Comparison of ENCODE assay signal across 12 cellular contexts in genomic region chr2:144937899-144938298, GRCh38.
A peak's percentile ranks its signal among the peaks of the same experiment; 100 is the strongest.
DNase-seq lines count a peak whose midpoint lies in the region; ATAC-seq and TF ChIP-seq lines count a peak whose summit lies in the region.
"Had no signal": no experiment of that assay in that cellular context is flagged by ENCODE, and none has a peak within 500 bp of the region (broad histone marks: within the 10 kb centered on the region; RNA-seq: fewer than 3 reads in every experiment).

No MANE protein-coding gene starts in this region.

- H3K9me3 Mint-ChIP-seq in glutamatergic neuron (ENCODE audit: unreplicated experiment) (no peaks in the 10 kb centered on the region), osteocyte (ENCODE audit: unreplicated experiment) (no peaks in the 10 kb centered on the region), T-cell (no peaks in the 10 kb centered on the region)
- H3K9me3 Mint-ChIP-seq: naive B cell had no signal

- no peak for DNase-seq in Right ventricle myocardium inferior (ENCODE audit: missing footprints)
- no peak for DNase-seq in cardiac septum (ENCODE audit: low spot score)
- DNase-seq in glutamatergic neuron = no peak
- DNase-seq in osteocyte (ENCODE audit: extremely low spot score, unreplicated experiment) = no peak
- no peak for DNase-seq in T-cell
- DNase-seq in NCI-H526 treated with DMSO at 0.1 percent for 48 hours (lab: John Stamatoyannopoulos, UW) = no peak
- DNase-seq: 8988T, KBM-7, naive B cell, NCI-H69 had no signal

- H3K27me3 Mint-ChIP-seq in glutamatergic neuron (ENCODE audit: unreplicated experiment) (no peaks in the 10 kb centered on the region), osteocyte (ENCODE audit: unreplicated experiment) (no peaks in the 10 kb centered on the region), T-cell (no peaks in the 10 kb centered on the region)

- ATAC-seq in Right ventricle myocardium inferior (peak; percentile 80), HG03097 (IDR thresholded peaks at IDR 0.05; ENCODE audit: low FRiP score, unreplicated experiment) (no peak), T-cell (replicated peaks in 1 of 4) (no peak), HG03460 (IDR thresholded peaks at IDR 0.05; ENCODE audit: unreplicated experiment) (no peak)

- H3K27ac Mint-ChIP-seq in glutamatergic neuron (ENCODE audit: unreplicated experiment) = peak overlapping the region; percentile 71
- H3K27ac Mint-ChIP-seq in osteocyte (ENCODE audit: unreplicated experiment) = peak overlapping the region; percentile 98
- H3K27ac Mint-ChIP-seq in T-cell = no peak overlapping the region
- H3K27ac Mint-ChIP-seq: naive B cell had no signal

- H3K4me1 Mint-ChIP-seq in glutamatergic neuron (ENCODE audit: low read depth, unreplicated experiment) (peaks cover 12% of the 10 kb centered on the region), osteocyte (ENCODE audit: unreplicated experiment) (peaks cover 58% of the 10 kb centered on the region), T-cell (no peaks in the 10 kb centered on the region)

- intact Hi-C loops in Right ventricle myocardium inferior (cut with DNase I) (loop anchor here (5.0 kb wide), 1 partner anchor 416 kb away; the partner anchor contains the start of gene ZEB2), cardiac septum (cut with DNase I) (loop anchor here (5.0 to 10.0 kb wide), 3 partner anchors 147 to 416 kb away; partner anchors contain the start of gene ZEB2)

- H3K4me3 Mint-ChIP-seq in glutamatergic neuron (ENCODE audit: unreplicated experiment) (no peak overlapping the region), osteocyte (ENCODE audit: unreplicated experiment) (peak overlapping the region; percentile 35), T-cell (no peak overlapping the region)
- H3K4me3 Mint-ChIP-seq: naive B cell had no signal

- CTCF ChIA-PET in T-cell (lab: Charles Lee) = no interaction called here

- no peaks in the 10 kb centered on the region for H3K36me3 Mint-ChIP-seq in glutamatergic neuron (ENCODE audit: unreplicated experiment)
- H3K36me3 Mint-ChIP-seq in osteocyte (ENCODE audit: unreplicated experiment) = no peaks in the 10 kb centered on the region
- H3K36me3 Mint-ChIP-seq in T-cell = no peaks in the 10 kb centered on the region
- H3K36me3 Mint-ChIP-seq: naive B cell had no signal

- TF ChIP-seq CTCF in glutamatergic neuron (IDR thresholded peaks at IDR 0.05; ENCODE audit: partially characterized antibody, unreplicated experiment) (no peak), osteocyte (IDR thresholded peaks at IDR 0.05) (no peak)

- POLR2A ChIA-PET in T-cell (lab: Charles Lee) = no interaction called here

Comparison
In these comparisons a context has a peak if more than half of its experiments do, and no peak if none do; other contexts are left out.
1. H3K27ac Mint-ChIP-seq: peak in glutamatergic neuron (single experiment) and osteocyte (single experiment); none in T-cell (0 of 2).